8 cellular contexts compared by ENCODE assay signal in genomic region chr2:128347701-128348504, GRCh38. TPM values are rescaled to one million over a fixed set of nuclear protein-coding genes. Genes with fewer than 3 reads are reported as not detected.
DNase-seq lines count a peak whose midpoint lies in the region; ATAC-seq and TF ChIP-seq lines count a peak whose summit lies in the region.

No MANE protein-coding gene starts in this region.

- CTCF ChIA-PET in activated naive CD4-positive, alpha-beta T cell treated with anti-CD3 and anti-CD28 coated beads, Interleukin-2, amount 10 ng/mL, durations not matched to agents 7 days and 5 days (lab: Charles Lee): no interaction called here

- H3K4me1 Mint-ChIP-seq in effector memory CD8-positive, alpha-beta T cell (ENCODE audit: low read depth in 2 of 2): peaks cover 0 to 2% of the 10 kb centered on the region in 2 donors
- no peaks in the 10 kb centered on the region for H3K4me1 Mint-ChIP-seq in activated naive CD4-positive, alpha-beta T cell treated with anti-CD3 and anti-CD28 coated beads, Interleukin-2, amount 10 ng/mL, durations not matched to agents 7 days and 5 days

- peaks cover 5% of the 10 kb centered on the region in 2 donors for H3K9me3 Mint-ChIP-seq in effector memory CD8-positive, alpha-beta T cell
- H3K9me3 Mint-ChIP-seq in activated naive CD4-positive, alpha-beta T cell treated with anti-CD3 and anti-CD28 coated beads, Interleukin-2, amount 10 ng/mL, durations not matched to agents 7 days and 5 days: peaks cover 11% of the 10 kb centered on the region

- no peaks in the 10 kb centered on the region for H3K36me3 Mint-ChIP-seq in effector memory CD8-positive, alpha-beta T cell (ENCODE audit: insufficient read depth)
- no peaks in the 10 kb centered on the region for H3K36me3 Mint-ChIP-seq in activated naive CD4-positive, alpha-beta T cell treated with anti-CD3 and anti-CD28 coated beads, Interleukin-2, amount 10 ng/mL, durations not matched to agents 7 days and 5 days

- peaks cover 8 to 52% of the 10 kb centered on the region in 2 donors for H3K27me3 Mint-ChIP-seq in effector memory CD8-positive, alpha-beta T cell
- no peaks in the 10 kb centered on the region for H3K27me3 Mint-ChIP-seq in activated naive CD4-positive, alpha-beta T cell treated with anti-CD3 and anti-CD28 coated beads, Interleukin-2, amount 10 ng/mL, durations not matched to agents 7 days and 5 days

- ATAC-seq in SK-N-SH treated with all-trans-retinoic acid at 6 μM for 48 hours (peak; percentile 93), HG03108 (IDR thresholded peaks at IDR 0.05; ENCODE audit: unreplicated experiment) (no peak)
- no peak for ATAC-seq in effector memory CD8-positive, alpha-beta T cell (replicated peaks)

- H3K27ac Mint-ChIP-seq in effector memory CD8-positive, alpha-beta T cell: no peak overlapping the region
- H3K27ac Mint-ChIP-seq in activated naive CD4-positive, alpha-beta T cell treated with anti-CD3 and anti-CD28 coated beads, Interleukin-2, amount 10 ng/mL, durations not matched to agents 7 days and 5 days: no peak overlapping the region

- DNase-seq in Caki2 (ENCODE audit: low read depth): peak; percentile 49
- peak; percentile 83 for DNase-seq in glomerular visceral epithelial cell (ENCODE audit: extremely low spot score)
- DNase-seq in pons (ENCODE audit: low spot score): peak; percentile 54
- no peak for DNase-seq in effector memory CD8-positive, alpha-beta T cell
- DNase-seq in HuH-7.5 (ENCODE audit: low spot score): no peak
- DNase-seq in activated naive CD4-positive, alpha-beta T cell treated with anti-CD3 and anti-CD28 coated beads, Interleukin-2, amount 10 ng/mL, durations not matched to agents 7 days and 5 days: no peak

- in situ Hi-C loops in Caki2 (cut with HindIII; ENCODE audit: low pct_unique_long_range_greater_than_20kb, low sequenced_read_pairs): no loop called here

- no peak overlapping the region for H3K4me3 Mint-ChIP-seq in effector memory CD8-positive, alpha-beta T cell
- no peak overlapping the region for H3K4me3 Mint-ChIP-seq in activated naive CD4-positive, alpha-beta T cell treated with anti-CD3 and anti-CD28 coated beads, Interleukin-2, amount 10 ng/mL, durations not matched to agents 7 days and 5 days

TF ChIP-seq in SK-N-SH treated with all-trans-retinoic acid at 6 μM for 48 hours, 23 proteins besides CTCF, POLR2A, EP300 and RAD21:
- peak; percentile 72 for TF ChIP-seq ZNF70 (CRISPR knock-in tag; IDR thresholded peaks at IDR 0.05)
- no peak for TF ChIP-seq PPARA (CRISPR knock-in tag; IDR thresholded peaks at IDR 0.05; ENCODE audit: borderline replicate concordance)
- TF ChIP-seq TSHZ2 (CRISPR knock-in tag; IDR thresholded peaks at IDR 0.05): peak; percentile 26; the same call in 1 of the 2 replicates
- no peak for TF ChIP-seq OSR1 (CRISPR knock-in tag; IDR thresholded peaks at IDR 0.05)
- TF ChIP-seq CSDC2 (CRISPR knock-in tag; IDR thresholded peaks at IDR 0.05): no peak
- TF ChIP-seq SNAI2 (CRISPR knock-in tag; IDR thresholded peaks at IDR 0.05): no peak

RNA-seq across cellular contexts. Expression of gene HS6ST1, which starts 29.2 kb away (rescaled TPM):
- 23.8 and 58.9 TPM in 2 replicates for total RNA-seq in Caki2 (2014; rRNA removed; shearing (Covaris generic); ENCODE audit: low replicate concordance)

Comparison
In these comparisons a context has a peak if more than half of its experiments do, and no peak if none do; other contexts are left out.
1. DNase-seq: peak in Caki2 (single experiment), glomerular visceral epithelial cell (single experiment) and pons (single experiment); none in effector memory CD8-positive, alpha-beta T cell (0 of 3), HuH-7.5 (single experiment) and activated naive CD4-positive, alpha-beta T cell treated with anti-CD3 and anti-CD28 coated beads, Interleukin-2, amount 10 ng/mL, durations not matched to agents 7 days and 5 days (single experiment).